19 cellular contexts compared by ENCODE assay signal in the genomic region with DNA sequence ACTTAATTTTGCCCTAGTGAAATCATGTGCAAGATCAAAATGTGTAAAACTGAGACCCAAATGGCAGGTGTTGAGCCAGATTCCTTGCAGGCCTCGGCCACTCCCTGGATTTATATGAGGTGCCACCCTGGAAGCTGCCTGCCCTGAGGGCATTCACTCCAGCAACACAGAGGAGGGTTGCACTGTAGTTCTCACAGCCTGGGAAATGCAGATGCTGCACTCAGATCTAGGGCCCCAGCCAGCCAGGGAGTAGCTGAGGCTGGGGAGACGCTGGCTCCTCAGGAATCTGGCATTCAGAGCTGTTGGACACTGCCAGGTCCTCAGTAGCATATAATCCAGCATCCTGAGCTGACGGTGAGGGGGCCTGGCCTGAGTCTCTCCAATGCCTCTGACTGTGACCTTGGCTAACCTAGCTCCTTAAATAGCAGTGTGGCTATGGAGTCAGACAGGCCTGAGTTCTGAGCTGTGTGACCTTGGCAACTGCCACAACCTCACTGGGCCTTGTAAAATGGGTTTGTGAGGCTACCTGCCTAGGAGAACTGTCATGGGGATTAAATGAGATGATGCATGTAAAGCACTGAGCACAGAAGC. TPM values are rescaled to one million over a fixed set of nuclear protein-coding genes. Genes with fewer than 3 reads are reported as not detected.
"Had no signal": no experiment of that assay in that cellular context is flagged by ENCODE, and none has a peak within 500 bp of the region (broad histone marks: within the 10 kb centered on the region; RNA-seq: fewer than 3 reads in every experiment).

No MANE protein-coding gene starts in this region.

- H3K9me3 Mint-ChIP-seq: activated CD4-positive, alpha-beta memory T cell treated with anti-CD3 and anti-CD28 coated beads for 36 hours; natural killer cell had no signal

- H3K27ac ChIP-seq: left ventricle myocardium inferior, suprapubic skin had no signal

- H3K4me3 ChIP-seq: left ventricle myocardium inferior, smooth muscle cell, suprapubic skin had no signal

- H3K4me3 Mint-ChIP-seq: activated CD4-positive, alpha-beta memory T cell treated with anti-CD3 and anti-CD28 coated beads for 36 hours; activated CD8-positive, alpha-beta memory T cell treated with anti-CD3 and anti-CD28 coated beads, Interleukin-2, amount 10 ng/mL, durations not matched to agents 7 days and 5 days; natural killer cell had no signal

- H3K36me3 Mint-ChIP-seq: activated CD4-positive, alpha-beta memory T cell treated with anti-CD3 and anti-CD28 coated beads for 36 hours; activated CD8-positive, alpha-beta memory T cell treated with anti-CD3 and anti-CD28 coated beads, Interleukin-2, amount 10 ng/mL, durations not matched to agents 7 days and 5 days; natural killer cell had no signal

- DNase-seq: activated CD4-positive, alpha-beta memory T cell treated with anti-CD3 and anti-CD28 coated beads for 36 hours; activated CD8-positive, alpha-beta memory T cell treated with anti-CD3 and anti-CD28 coated beads, Interleukin-2, amount 10 ng/mL, durations not matched to agents 7 days and 5 days; activated naive CD4-positive, alpha-beta T cell treated with anti-CD3 and anti-CD28 coated beads, Interleukin-2, amount 50 U/mL, for 16 hours; activated T-cell treated with anti-CD3 and anti-CD28 coated beads, Interleukin-2, amount 50 U/mL, for 1 hour; hippocampal formation; kidney; left ventricle myocardium inferior; mesenchymal stem cell; natural killer cell; posterior cingulate gyrus; stimulated activated CD4-positive, alpha-beta T cell treated with anti-CD3 and anti-CD28 coated beads, Interleukin-4, amount 100 ng/mL, for 4 hours; stimulated activated CD8-positive, alpha-beta memory T cell treated with anti-CD3 and anti-CD28 coated beads, Interleukin-4, amount 100 ng/mL, for 48 hours; stimulated activated naive CD4-positive, alpha-beta T cell treated with Interleukin-2 at 50 U/mL for 16 hours; T-helper 9 cell; trophoblast cell had no signal

- H3K27me3 ChIP-seq: suprapubic skin had no signal

- H3K9me3 ChIP-seq: left ventricle myocardium inferior, suprapubic skin had no signal

- ATAC-seq: activated CD8-positive, alpha-beta memory T cell treated with anti-CD3 and anti-CD28 coated beads, Interleukin-2, amount 10 ng/mL, durations not matched to agents 7 days and 5 days; natural killer cell had no signal

- H3K27ac Mint-ChIP-seq: activated CD4-positive, alpha-beta memory T cell treated with anti-CD3 and anti-CD28 coated beads for 36 hours; activated CD8-positive, alpha-beta memory T cell treated with anti-CD3 and anti-CD28 coated beads, Interleukin-2, amount 10 ng/mL, durations not matched to agents 7 days and 5 days; natural killer cell had no signal

- FAIRE-seq: astrocyte, kidney had no signal

- H3K4me1 ChIP-seq: left ventricle myocardium inferior had no signal

- H3K4me1 Mint-ChIP-seq: activated CD8-positive, alpha-beta memory T cell treated with anti-CD3 and anti-CD28 coated beads, Interleukin-2, amount 10 ng/mL, durations not matched to agents 7 days and 5 days; natural killer cell had no signal

- H3K36me3 ChIP-seq: left ventricle myocardium inferior, suprapubic skin had no signal

RNA-seq across cellular contexts. Expression of a gene that starts 8.7 kb away (rescaled TPM):
- total RNA-seq: activated CD4-positive, alpha-beta memory T cell treated with anti-CD3 and anti-CD28 coated beads for 36 hours; activated CD8-positive, alpha-beta memory T cell treated with anti-CD3 and anti-CD28 coated beads, Interleukin-2, amount 10 ng/mL, durations not matched to agents 7 days and 5 days; epithelial cell of proximal tubule had no signal
